In genomic region chr12:91685917-91686316, GRCh38 we compare ENCODE assay signal across 1 cellular context.
TF ChIP-seq lines count a peak whose summit lies in the region.

No MANE protein-coding gene starts in this region.

TF ChIP-seq in K562, 482 proteins besides CTCF, POLR2A, EP300 and RAD21:
- TF ChIP-seq FOSL1 (tag; conservative IDR thresholded peaks at IDR 0.05) (peak; percentile 33; the same call in 1 of the 2 replicates), ZBTB11 (CRISPR knock-in tag; IDR thresholded peaks at IDR 0.05) (no peak), STAT5A (IDR thresholded peaks at IDR 0.05; ENCODE audit: borderline replicate concordance, low read length) (no peak), ZNF551 (CRISPR knock-in tag; IDR thresholded peaks at IDR 0.05) (no peak), FOXO4 (CRISPR knock-in tag; IDR thresholded peaks at IDR 0.05) (no peak), HES1 (IDR thresholded peaks at IDR 0.05; ENCODE audit: low read depth) (no peak)
